Comparison of ENCODE assay signal across 1 cellular context in the genomic region with DNA sequence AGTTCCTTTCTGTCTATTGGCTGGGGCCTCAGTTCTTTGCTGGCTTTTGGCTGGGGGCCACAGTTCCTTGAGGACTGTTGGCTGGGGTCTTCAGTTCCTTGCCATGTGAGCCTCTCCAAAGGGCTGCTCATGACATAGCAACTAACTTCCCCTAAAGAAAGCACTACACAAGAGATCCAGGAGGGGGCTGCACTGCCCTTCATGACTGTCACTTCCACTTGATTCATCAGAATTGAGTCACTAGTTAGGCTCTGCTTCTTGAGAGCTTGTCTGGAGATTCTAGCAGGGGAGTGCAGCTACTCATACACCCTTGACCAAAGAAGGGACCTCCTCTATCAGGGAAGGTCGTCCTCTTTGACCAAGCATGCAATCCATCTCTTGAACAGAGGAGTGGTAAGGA.
TF ChIP-seq lines count a peak whose summit lies in the region.

No MANE protein-coding gene starts in this region.

TF ChIP-seq in endothelial cell of umbilical vein, 7 proteins besides CTCF, POLR2A, EP300 and RAD21 (continued from another document):
- TF ChIP-seq EZH2 (IDR thresholded peaks at IDR 0.05; ENCODE audit: borderline replicate concordance, low read depth, low read length, severe bottlenecking) (no peak), POLR2AphosphoS5 (IDR thresholded peaks at IDR 0.05; ENCODE audit: insufficient read depth, low read depth, low read length) (no peak), GATA2 (IDR thresholded peaks at IDR 0.05; ENCODE audit: insufficient read depth, insufficient read length, low read depth, low read length) (no peak)
